In genomic region chr3:129572603-129573002, GRCh38 we compare ENCODE assay signal across 15 cellular contexts. TPM values are rescaled to one million over a fixed set of nuclear protein-coding genes. Genes with fewer than 3 reads are reported as not detected.
DNase-seq lines count a peak whose midpoint lies in the region; ATAC-seq and TF ChIP-seq lines count a peak whose summit lies in the region.
"Had no signal": no experiment of that assay in that cellular context is flagged by ENCODE, and none has a peak within 500 bp of the region (broad histone marks: within the 10 kb centered on the region; RNA-seq: fewer than 3 reads in every experiment).

No MANE protein-coding gene starts in this region.

- H3K9ac ChIP-seq in BLaER1 (no peak overlapping the region), trophoblast cell (ENCODE audit: low read length) (no peak overlapping the region)
- H3K9ac ChIP-seq: KMS-11 had no signal

- no peaks in the 10 kb centered on the region for H3K9me3 Mint-ChIP-seq in IgD-negative memory B cell
- H3K9me3 Mint-ChIP-seq in effector memory CD8-positive, alpha-beta T cell = no peaks in the 10 kb centered on the region
- no peaks in the 10 kb centered on the region for H3K9me3 Mint-ChIP-seq in T-helper 2 cell treated with Interferon-gamma antibody and Interleukin-4, amounts not matched to agents 5 μg/mL and 100 μg/mL, for 36 hours
- H3K9me3 Mint-ChIP-seq: H9 had no signal

- no peaks in the 10 kb centered on the region for H4K20me1 ChIP-seq in BLaER1

- DNase-seq in effector memory CD8-positive, alpha-beta T cell = no peak
- DNase-seq in trophoblast cell (no peak), left ventricle myocardium inferior (no peak), T-helper 2 cell (no peak)
- DNase-seq in T-helper 2 cell treated with Interferon-gamma antibody and Interleukin-4, amounts not matched to agents 5 μg/mL and 100 μg/mL, for 36 hours (ENCODE audit: low spot score) = no peak
- DNase-seq: BE2C; CD4-positive, alpha-beta memory T cell; H9 had no signal

- H3K36me3 Mint-ChIP-seq in IgD-negative memory B cell = peaks cover 3% of the 10 kb centered on the region
- H3K36me3 Mint-ChIP-seq in effector memory CD8-positive, alpha-beta T cell (ENCODE audit: insufficient read depth) = peaks cover 58% of the 10 kb centered on the region
- H3K36me3 Mint-ChIP-seq in T-helper 2 cell treated with Interferon-gamma antibody and Interleukin-4, amounts not matched to agents 5 μg/mL and 100 μg/mL, for 36 hours (ENCODE audit: low read depth) = no peaks in the 10 kb centered on the region

- H2AFZ ChIP-seq in trophoblast cell (ENCODE audit: insufficient read depth, low read length, poor library complexity) = no peak overlapping the region

- peak overlapping the region; percentile 5 for H2BK120ac ChIP-seq in trophoblast cell (ENCODE audit: insufficient read depth, low read length, poor library complexity)

- no peak overlapping the region for H3K23ac ChIP-seq in trophoblast cell (ENCODE audit: low read length)

- H4K8ac ChIP-seq in trophoblast cell (ENCODE audit: low read depth, low read length) = no peak overlapping the region

- no peak overlapping the region for H2BK5ac ChIP-seq in trophoblast cell (ENCODE audit: low read depth, low read length, poor library complexity)

- no peaks in the 10 kb centered on the region for H3K79me2 ChIP-seq in trophoblast cell (ENCODE audit: control insufficient read depth, insufficient read depth, low read length, poor library complexity)

- WGBS in trophoblast cell (ENCODE audit: extremely low coverage, insufficient coverage, insufficient read length) = no CpG with 5 or more reads among the region's 18 CpGs

- peak overlapping the region in 2 of 3 donors; percentile 77 to 95 for H3K27ac Mint-ChIP-seq in IgD-negative memory B cell
- peak overlapping the region; percentile 63 to 88 for H3K27ac Mint-ChIP-seq in effector memory CD8-positive, alpha-beta T cell
- no peak overlapping the region for H3K27ac Mint-ChIP-seq in T-helper 2 cell treated with Interferon-gamma antibody and Interleukin-4, amounts not matched to agents 5 μg/mL and 100 μg/mL, for 36 hours

- H3K4me3 Mint-ChIP-seq in IgD-negative memory B cell = no peak overlapping the region
- no peak overlapping the region for H3K4me3 Mint-ChIP-seq in effector memory CD8-positive, alpha-beta T cell
- no peak overlapping the region for H3K4me3 Mint-ChIP-seq in T-helper 2 cell treated with Interferon-gamma antibody and Interleukin-4, amounts not matched to agents 5 μg/mL and 100 μg/mL, for 36 hours
- H3K4me3 Mint-ChIP-seq: CD4-positive, alpha-beta memory T cell; H9 had no signal

- no peak for ATAC-seq in effector memory CD8-positive, alpha-beta T cell (replicated peaks)
- no peak for ATAC-seq in HG03378 (IDR thresholded peaks at IDR 0.05; ENCODE audit: unreplicated experiment)

- no peaks in the 10 kb centered on the region for H3K27me3 Mint-ChIP-seq in IgD-negative memory B cell
- no peaks in the 10 kb centered on the region for H3K27me3 Mint-ChIP-seq in effector memory CD8-positive, alpha-beta T cell
- no peaks in the 10 kb centered on the region for H3K27me3 Mint-ChIP-seq in T-helper 2 cell treated with Interferon-gamma antibody and Interleukin-4, amounts not matched to agents 5 μg/mL and 100 μg/mL, for 36 hours (ENCODE audit: low read depth)
- H3K27me3 Mint-ChIP-seq: CD4-positive, alpha-beta memory T cell had no signal

- H3K18ac ChIP-seq in trophoblast cell (ENCODE audit: low read length) = no peak overlapping the region

- intact Hi-C loops in left ventricle myocardium inferior (cut with micrococcal nuclease) = no loop called here

- H3K4me3 ChIP-seq in BLaER1 = no peak overlapping the region
- H3K4me3 ChIP-seq in trophoblast cell (ENCODE audit: low read depth, low read length) = no peak overlapping the region
- no peak overlapping the region for H3K4me3 ChIP-seq in left ventricle myocardium inferior

- peak overlapping the region; percentile 97; the same call in 1 of the 2 replicates for H3K4me2 ChIP-seq in BLaER1
- no peak overlapping the region for H3K4me2 ChIP-seq in trophoblast cell (ENCODE audit: low read length)
- H3K4me2 ChIP-seq: KMS-11 had no signal

- H3K27ac ChIP-seq in BLaER1 (peak overlapping the region; percentile 72), trophoblast cell (ENCODE audit: low read depth, low read length) (no peak overlapping the region), left ventricle myocardium inferior (replicated peaks) (no peak overlapping the region)
- H3K27ac ChIP-seq: C4-2B, KMS-11 had no signal

- H2BK12ac ChIP-seq in trophoblast cell (ENCODE audit: low read length) = no peak overlapping the region

- no peak overlapping the region for H4K12ac ChIP-seq in trophoblast cell (ENCODE audit: low read depth, low read length)

- no peak overlapping the region for H2AK5ac ChIP-seq in trophoblast cell (ENCODE audit: low read length)

- no peak for TF ChIP-seq CTCF in left ventricle myocardium inferior (IDR thresholded peaks at IDR 0.05; ENCODE audit: borderline replicate concordance)

- H3K4me1 ChIP-seq in BLaER1 (peaks cover 70% of the 10 kb centered on the region), trophoblast cell (ENCODE audit: control insufficient read depth in 1 of 2, insufficient read depth in 2 of 2, low read length in 2 of 2) (no peaks in the 10 kb centered on the region), left ventricle myocardium inferior (peaks cover 22% of the 10 kb centered on the region)

- H3K9me3 ChIP-seq in BLaER1 (no peaks in the 10 kb centered on the region), trophoblast cell (ENCODE audit: insufficient read depth, low read depth, low read length) (no peaks in the 10 kb centered on the region), left ventricle myocardium inferior (replicated peaks) (no peaks in the 10 kb centered on the region)
- H3K9me3 ChIP-seq: BE2C had no signal

- H3K79me1 ChIP-seq in trophoblast cell (ENCODE audit: low read length) = peaks cover 2% of the 10 kb centered on the region

- H3K4ac ChIP-seq in trophoblast cell (ENCODE audit: low read depth, low read length) = no peak overlapping the region

- H4K91ac ChIP-seq in trophoblast cell (ENCODE audit: low read depth, low read length) = peak overlapping the region; percentile 11

- no peaks in the 10 kb centered on the region for H3K27me3 ChIP-seq in BLaER1
- H3K27me3 ChIP-seq in trophoblast cell (ENCODE audit: insufficient read depth, low read length) = no peaks in the 10 kb centered on the region
- H3K27me3 ChIP-seq in left ventricle myocardium inferior (ENCODE audit: low read depth) = no peaks in the 10 kb centered on the region
- H3K27me3 ChIP-seq: BE2C had no signal

- H3K14ac ChIP-seq in trophoblast cell (ENCODE audit: low read length) = no peak overlapping the region

- H3K4me1 Mint-ChIP-seq in IgD-negative memory B cell = peaks cover 23 to 25% (median 23%) of the 10 kb centered on the region in 3 donors
- H3K4me1 Mint-ChIP-seq in effector memory CD8-positive, alpha-beta T cell (ENCODE audit: low read depth in 2 of 2) = peaks cover 53 to 58% of the 10 kb centered on the region in 2 donors
- H3K4me1 Mint-ChIP-seq in T-helper 2 cell treated with Interferon-gamma antibody and Interleukin-4, amounts not matched to agents 5 μg/mL and 100 μg/mL, for 36 hours (ENCODE audit: low read depth) = peaks cover 4% of the 10 kb centered on the region

- H3K36me3 ChIP-seq in BLaER1 (peaks cover 66% of the 10 kb centered on the region), trophoblast cell (ENCODE audit: control insufficient read depth in 1 of 2, insufficient read depth in 2 of 2, low read length in 2 of 2) (peaks cover 83 to 85% of the 10 kb centered on the region in 2 experiments), left ventricle myocardium inferior (peaks cover 89% of the 10 kb centered on the region)

RNA-seq across cellular contexts. Expression of gene H1-8, which starts 29.6 kb away (rescaled TPM):
- not detected for polyA plus RNA-seq in IgD-negative memory B cell
- polyA plus RNA-seq in trophoblast cell (2013) = not detected in 2 replicates
- not detected for total RNA-seq in left ventricle myocardium inferior
- total RNA-seq: A172; CD4-positive, alpha-beta memory T cell; H1; H9 had no signal
- polyA plus RNA-seq: CD4-positive, alpha-beta memory T cell; H1 had no signal

RNA-seq across cellular contexts. Expression of gene PLXND1, which starts 33.9 kb away (rescaled TPM):
- 3.0 TPM for polyA plus RNA-seq in IgD-negative memory B cell
- polyA plus RNA-seq in trophoblast cell (2013) = 282 and 293 TPM in 2 replicates
- total RNA-seq in left ventricle myocardium inferior = 45.5 TPM

RNA-seq across cellular contexts. Expression of gene RHO, which starts 44.2 kb away (rescaled TPM):
- polyA plus RNA-seq in IgD-negative memory B cell = not detected
- polyA plus RNA-seq in trophoblast cell (2013) = 0.01 TPM in 1 of 2 replicates, not detected in the other
- total RNA-seq in left ventricle myocardium inferior = not detected
- total RNA-seq: A172; CD4-positive, alpha-beta memory T cell; H1; H9 had no signal
- polyA plus RNA-seq: CD4-positive, alpha-beta memory T cell; H1 had no signal
